Comparison of ENCODE assay signal across 19 cellular contexts in genomic region chr4:114257516-114257915, GRCh38.
DNase-seq lines count a peak whose midpoint lies in the region; TF ChIP-seq lines count a peak whose summit lies in the region.
"Had no signal": no experiment of that assay in that cellular context is flagged by ENCODE, and none has a peak within 500 bp of the region (broad histone marks: within the 10 kb centered on the region; RNA-seq: fewer than 3 reads in every experiment).

No MANE protein-coding gene starts in this region.

- H3K4me3 ChIP-seq in ACC112 (ENCODE audit: low read depth, low read length) (no peak overlapping the region), astrocyte of the spinal cord (ENCODE audit: low read depth, low read length) (no peak overlapping the region)
- H3K4me3 ChIP-seq: MG63 had no signal

- intact Hi-C loops in head of caudate nucleus (cut with DNase I), result no loop called here

- peaks cover 35% of the 10 kb centered on the region for H3K4me1 Mint-ChIP-seq in HFFc6 (ENCODE audit: low read depth)
- H3K4me1 Mint-ChIP-seq in T-helper 2 cell treated with Interferon-gamma antibody and Interleukin-4, amounts not matched to agents 5 μg/mL and 100 μg/mL, for 36 hours (ENCODE audit: low read depth), result no peaks in the 10 kb centered on the region

- no peaks in the 10 kb centered on the region; the same call in 1 of the 2 replicates for H3K36me3 Mint-ChIP-seq in HFFc6 (ENCODE audit: low read depth)
- H3K36me3 Mint-ChIP-seq in T-helper 2 cell treated with Interferon-gamma antibody and Interleukin-4, amounts not matched to agents 5 μg/mL and 100 μg/mL, for 36 hours (ENCODE audit: low read depth), result no peaks in the 10 kb centered on the region

- peak; percentile 36 for DNase-seq in HFFc6
- DNase-seq in astrocyte of the spinal cord (ENCODE audit: low read depth, low spot score), result peak; percentile 32
- peak; percentile 85 for DNase-seq in fibroblast of peridontal ligament (ENCODE audit: extremely low read depth)
- DNase-seq in T-helper 2 cell treated with Interferon-gamma antibody and Interleukin-4, amounts not matched to agents 5 μg/mL and 100 μg/mL, for 36 hours (ENCODE audit: low spot score), result no peak
- no peak for DNase-seq in head of caudate nucleus
- no peak for DNase-seq in DMS153 (lab: John Stamatoyannopoulos, UW)
- no peak for DNase-seq in NOMO-1 (lab: John Stamatoyannopoulos, UW; ENCODE audit: unreplicated experiment in 2 of 2)
- DNase-seq: 8988T, C1 segment of cervical spinal cord, DND-41, GOT3, MG63, NCI-H1092 treated with DMSO at 0.1 percent for 48 hours, NCI-H1694 treated with DMSO at 0.1 percent for 48 hours, NCI-H2107, NCI-H2227 treated with DMSO at 0.1 percent for 48 hours, NCI-H524 treated with DMSO at 0.1 percent for 48 hours, SHP77 treated with DMSO at 0.1 percent for 48 hours had no signal

- H3K4me1 ChIP-seq in ACC112 (ENCODE audit: control insufficient read depth, insufficient read depth, low read length, unreplicated experiment), result no peaks in the 10 kb centered on the region

- no peaks in the 10 kb centered on the region for H3K36me3 ChIP-seq in ACC112 (ENCODE audit: insufficient read depth, low read length)
- H3K36me3 ChIP-seq: MG63 had no signal

- TF ChIP-seq CTCF in HFFc6 (IDR thresholded peaks at IDR 0.05) (no peak), astrocyte of the spinal cord (IDR thresholded peaks at IDR 0.05; ENCODE audit: low read depth, low read length) (no peak)

- H3K27me3 Mint-ChIP-seq in HFFc6 (ENCODE audit: insufficient read depth), result no peaks in the 10 kb centered on the region
- H3K27me3 Mint-ChIP-seq in T-helper 2 cell treated with Interferon-gamma antibody and Interleukin-4, amounts not matched to agents 5 μg/mL and 100 μg/mL, for 36 hours (ENCODE audit: low read depth), result no peaks in the 10 kb centered on the region

- no peaks in the 10 kb centered on the region for H3K27me3 ChIP-seq in ACC112 (ENCODE audit: insufficient read depth, low read length)
- H3K27me3 ChIP-seq: MG63 had no signal

- H3K27ac ChIP-seq in ACC112 (ENCODE audit: low read depth, low read length), result peak overlapping the region; percentile 57; the same call in 1 of the 2 replicates

- H3K9me3 Mint-ChIP-seq in HFFc6, result no peaks in the 10 kb centered on the region
- H3K9me3 Mint-ChIP-seq in T-helper 2 cell treated with Interferon-gamma antibody and Interleukin-4, amounts not matched to agents 5 μg/mL and 100 μg/mL, for 36 hours, result no peaks in the 10 kb centered on the region

- H3K4me3 Mint-ChIP-seq in HFFc6, result no peak overlapping the region
- no peak overlapping the region for H3K4me3 Mint-ChIP-seq in T-helper 2 cell treated with Interferon-gamma antibody and Interleukin-4, amounts not matched to agents 5 μg/mL and 100 μg/mL, for 36 hours

- no peak overlapping the region for H2AFZ ChIP-seq in ACC112 (ENCODE audit: low read length, unreplicated experiment)

- no peaks in the 10 kb centered on the region for H3K79me2 ChIP-seq in ACC112 (ENCODE audit: control insufficient read depth, insufficient read depth, low read length, unreplicated experiment)

- peak overlapping the region; percentile 51; the same call in 1 of the 2 replicates for H3K27ac Mint-ChIP-seq in HFFc6
- no peak overlapping the region for H3K27ac Mint-ChIP-seq in T-helper 2 cell treated with Interferon-gamma antibody and Interleukin-4, amounts not matched to agents 5 μg/mL and 100 μg/mL, for 36 hours

- in situ Hi-C loops in astrocyte of the spinal cord (cut with HindIII; ENCODE audit: low sequenced_read_pairs), result no loop called here

Comparison
In these comparisons a context has a peak if more than half of its experiments do, and no peak if none do; other contexts are left out.
1. DNase-seq: peak in HFFc6 (single experiment), astrocyte of the spinal cord (single experiment) and fibroblast of peridontal ligament (single experiment); none in T-helper 2 cell treated with Interferon-gamma antibody and Interleukin-4, amounts not matched to agents 5 μg/mL and 100 μg/mL, for 36 hours (single experiment), head of caudate nucleus (0 of 42), DMS153 (single experiment) and NOMO-1 (0 of 2).